30 cellular contexts compared by ENCODE assay signal in genomic region chr7:8210845-8211724, GRCh38. TPM values are rescaled to one million over a fixed set of nuclear protein-coding genes. Genes with fewer than 3 reads are reported as not detected.
DNase-seq lines count a peak whose midpoint lies in the region; ATAC-seq and TF ChIP-seq lines count a peak whose summit lies in the region.
"Had no signal": no experiment of that assay in that cellular context is flagged by ENCODE, and none has a peak within 500 bp of the region (broad histone marks: within the 10 kb centered on the region; RNA-seq: fewer than 3 reads in every experiment).

No MANE protein-coding gene starts in this region.

- WGBS in heart left ventricle, 4 donors: 70 to 77% (median 72%) methylated on average over 9 to 10 of the region's 10 CpGs

- no peaks in the 10 kb centered on the region for H3K9me3 Mint-ChIP-seq in nephron progenitor cell
- H3K9me3 Mint-ChIP-seq: activated naive CD4-positive, alpha-beta T cell treated with anti-CD3 and anti-CD28 coated beads, Interleukin-2, amount 50 U/mL, for 72 hours; activated T-helper 2 cell treated with anti-CD3 and anti-CD28 coated beads, Interferon-gamma antibody, Interleukin-2, Interleukin-4, amounts not matched to agents 10 μg/mL and 5 μg/mL and 100 μg/mL, durations not matched to agents 14 hours and 24 hours and 36 hours; effector memory CD8-positive, alpha-beta T cell; HFFc6; natural killer cell had no signal

- peak overlapping the region; percentile 52 for H3K27ac Mint-ChIP-seq in nephron progenitor cell
- H3K27ac Mint-ChIP-seq: activated naive CD4-positive, alpha-beta T cell treated with anti-CD3 and anti-CD28 coated beads, Interleukin-2, amount 50 U/mL, for 72 hours; activated T-helper 2 cell treated with anti-CD3 and anti-CD28 coated beads, Interferon-gamma antibody, Interleukin-2, Interleukin-4, amounts not matched to agents 10 μg/mL and 5 μg/mL and 100 μg/mL, durations not matched to agents 14 hours and 24 hours and 36 hours; CD4-positive, CD25-positive, alpha-beta regulatory T cell; effector memory CD8-positive, alpha-beta T cell; HFFc6; natural killer cell had no signal

- H3K4me3 Mint-ChIP-seq in nephron progenitor cell: no peak overlapping the region
- H3K4me3 Mint-ChIP-seq: CD4-positive, CD25-positive, alpha-beta regulatory T cell; effector memory CD8-positive, alpha-beta T cell; HFFc6; natural killer cell had no signal

- DNase-seq in heart left ventricle (peak in 1 of 5 donors; percentile 42), Right ventricle myocardium inferior (ENCODE audit: missing footprints) (no peak), cerebellar cortex (ENCODE audit: low spot score) (peak; percentile 51), nephron progenitor cell (no peak), NCI-H526 (lab: John Stamatoyannopoulos, UW) (no peak)
- DNase-seq: AML-193; Calu3; CD4-positive, CD25-positive, alpha-beta regulatory T cell; cortex of kidney; DMS79 treated with DMSO at 0.1 percent for 48 hours; effector memory CD8-positive, alpha-beta T cell; glutamatergic neuron; GOT3; HFFc6; mammary epithelial cell; mucosa of descending colon; natural killer cell; NCI-H1930; NCI-H524 treated with DMSO at 0.1 percent for 48 hours; pancreas; retina; stimulated activated CD4-positive, alpha-beta T cell treated with anti-CD3 and anti-CD28 coated beads, Interleukin-1b, Interleukin-23, amount 100 ng/mL, for 48 hours; stimulated activated naive CD4-positive, alpha-beta T cell treated with Interleukin-2 at 50 U/mL for 16 hours; testis had no signal

- peaks cover 0 to 40% (median 14%) of the 10 kb centered on the region in 12 donors for H3K4me1 ChIP-seq in heart left ventricle
- H3K4me1 ChIP-seq: pancreas, testis had no signal

- no peaks in the 10 kb centered on the region for H3K9me3 ChIP-seq in heart left ventricle
- H3K9me3 ChIP-seq: mucosa of descending colon, pancreas, testis had no signal

- no peaks in the 10 kb centered on the region for H3K27me3 ChIP-seq in heart left ventricle
- H3K27me3 ChIP-seq: pancreas, testis had no signal

- no peak for TF ChIP-seq POLR2A in heart left ventricle (IDR thresholded peaks at IDR 0.05)

- ATAC-seq in heart left ventricle (peak in 3 of 4 donors; percentile 69 to 80 (median 73)), Right ventricle myocardium inferior (no peak), GM21723 (IDR thresholded peaks at IDR 0.05; ENCODE audit: unreplicated experiment) (no peak), GM21737 (IDR thresholded peaks at IDR 0.05; ENCODE audit: unreplicated experiment) (no peak)
- ATAC-seq: activated naive CD4-positive, alpha-beta T cell treated with anti-CD3 and anti-CD28 coated beads, Interleukin-2, amount 50 U/mL, for 72 hours; effector memory CD8-positive, alpha-beta T cell; mucosa of descending colon; natural killer cell; pancreas had no signal

- H3K36me3 ChIP-seq in heart left ventricle: peaks cover 0 to 17% (median 3%) of the 10 kb centered on the region in 9 donors
- H3K36me3 ChIP-seq: pancreas had no signal

- no peaks in the 10 kb centered on the region for H3K36me3 Mint-ChIP-seq in nephron progenitor cell (ENCODE audit: low read depth)
- H3K36me3 Mint-ChIP-seq: activated naive CD4-positive, alpha-beta T cell treated with anti-CD3 and anti-CD28 coated beads, Interleukin-2, amount 50 U/mL, for 72 hours; CD4-positive, CD25-positive, alpha-beta regulatory T cell; natural killer cell had no signal

- intact Hi-C loops in heart left ventricle (cut with DNase I): loop anchor here in 9 of 10 donors (10.0 kb wide), 6 partner anchors 446 to 1106 kb away; no protein-coding TSS in a partner anchor
- intact Hi-C loops in Right ventricle myocardium inferior (cut with DNase I): loop anchor here (10.0 kb wide), 3 partner anchors 526 to 786 kb away; no protein-coding TSS in a partner anchor

- H3K4me3 ChIP-seq in heart left ventricle: no peak overlapping the region
- H3K4me3 ChIP-seq: mucosa of descending colon, pancreas, PC-9, testis had no signal

- TF ChIP-seq CTCF in heart left ventricle (IDR thresholded peaks at IDR 0.05): no peak
- no peak for TF ChIP-seq CTCF in nephron progenitor cell (IDR thresholded peaks at IDR 0.05)

- H3K27ac ChIP-seq in heart left ventricle: peak overlapping the region in 11 of 12 donors; percentile 17 to 75 (median 49)
- H3K27ac ChIP-seq: pancreas, PC-9, testis had no signal

- peaks cover 4% of the 10 kb centered on the region for H3K27me3 Mint-ChIP-seq in nephron progenitor cell (ENCODE audit: low read depth, poor library complexity)

- H3K4me1 Mint-ChIP-seq in nephron progenitor cell: peaks cover 99% of the 10 kb centered on the region
- H3K4me1 Mint-ChIP-seq: natural killer cell had no signal

RNA-seq across cellular contexts. Expression of gene ICA1, which starts 50.9 kb away (rescaled TPM):
- total RNA-seq in heart left ventricle (10 to 100 TPM; 37.5 to 74.4 (median 58.7) TPM), Right ventricle myocardium inferior (44.3 TPM)
- 10 to 100 TPM; 23.8 to 28.8 TPM for polyA plus RNA-seq in heart left ventricle
- total RNA-seq: A673, HFFc6 had no signal

Comparison
In these comparisons a context has a peak if more than half of its experiments do, and no peak if none do; other contexts are left out.
1. ATAC-seq: peak in heart left ventricle (3 of 4); none in Right ventricle myocardium inferior (single experiment), GM21723 (single experiment) and GM21737 (single experiment).